ENCODE assay signal across 25 cellular contexts in the genomic region with DNA sequence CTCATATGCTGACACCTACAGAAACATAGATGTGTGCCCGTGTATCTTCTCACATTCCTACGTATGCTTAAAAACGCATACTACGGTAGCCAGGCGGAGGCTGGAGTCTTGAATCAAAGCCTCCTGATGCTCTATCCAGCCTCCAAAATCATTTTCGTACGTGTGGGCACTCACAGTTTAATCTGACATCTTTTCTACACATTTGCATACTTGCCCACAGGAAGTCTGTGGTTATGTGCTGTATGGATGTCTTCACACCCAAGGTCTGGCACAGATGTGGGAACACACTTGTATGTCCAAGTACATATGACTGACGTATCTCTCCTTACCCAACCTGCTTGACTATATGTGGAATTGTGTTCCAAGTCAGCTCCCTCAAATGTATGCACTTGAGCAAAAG.
DNase-seq lines count a peak whose midpoint lies in the region; ATAC-seq lines count a peak whose summit lies in the region.
"Had no signal": no experiment of that assay in that cellular context is flagged by ENCODE, and none has a peak within 500 bp of the region (broad histone marks: within the 10 kb centered on the region; RNA-seq: fewer than 3 reads in every experiment).

No MANE protein-coding gene starts in this region.

- H3K36me3 Mint-ChIP-seq in activated T-cell treated with anti-CD3 and anti-CD28 coated beads, Interleukin-2, amount 50 U/mL, for 72 hours (ENCODE audit: insufficient read depth in 2 of 2): no peaks in the 10 kb centered on the region
- H3K36me3 Mint-ChIP-seq: activated naive CD4-positive, alpha-beta T cell treated with anti-CD3 and anti-CD28 coated beads, Interleukin-2, amount 50 U/mL, for 24 hours had no signal

- no peak overlapping the region for H3K27ac Mint-ChIP-seq in activated T-cell treated with anti-CD3 and anti-CD28 coated beads, Interleukin-2, amount 50 U/mL, for 72 hours
- H3K27ac Mint-ChIP-seq: activated B cell treated with CpG ODN at 0.5 μM for 24 hours; activated CD4-positive, alpha-beta memory T cell treated with anti-CD3 and anti-CD28 coated beads, Interleukin-2, amount 10 ng/mL, durations not matched to agents 7 days and 5 days; activated naive CD4-positive, alpha-beta T cell treated with anti-CD3 and anti-CD28 coated beads, Interleukin-2, amount 50 U/mL, for 24 hours; effector memory CD8-positive, alpha-beta T cell had no signal

- H3K4me1 Mint-ChIP-seq in activated T-cell treated with anti-CD3 and anti-CD28 coated beads, Interleukin-2, amount 50 U/mL, for 72 hours (ENCODE audit: low read depth): no peaks in the 10 kb centered on the region
- H3K4me1 Mint-ChIP-seq: activated B cell treated with CpG ODN at 0.5 μM for 24 hours; activated CD4-positive, alpha-beta memory T cell treated with anti-CD3 and anti-CD28 coated beads, Interleukin-2, amount 10 ng/mL, durations not matched to agents 7 days and 5 days; activated naive CD4-positive, alpha-beta T cell treated with anti-CD3 and anti-CD28 coated beads, Interleukin-2, amount 50 U/mL, for 24 hours had no signal

- H3K9me3 ChIP-seq in BLaER1 treated with 17β-estradiol and CSF1 and Interleukin-3, amounts not matched to agents 10 nM and 100 nM (replicated peaks in 1 of 11): no peaks in the 10 kb centered on the region
- H3K9me3 ChIP-seq: left ventricle myocardium inferior, stomach, upper lobe of left lung had no signal

- H3K36me3 ChIP-seq in BLaER1 treated with 17β-estradiol and CSF1 and Interleukin-3, amounts not matched to agents 10 nM and 100 nM: no peaks in the 10 kb centered on the region
- H3K36me3 ChIP-seq: left ventricle myocardium inferior, stomach, upper lobe of left lung had no signal

- no peak overlapping the region for H3K4me3 Mint-ChIP-seq in activated T-cell treated with anti-CD3 and anti-CD28 coated beads, Interleukin-2, amount 50 U/mL, for 72 hours
- H3K4me3 Mint-ChIP-seq: activated B cell treated with CpG ODN at 0.5 μM for 24 hours; activated CD4-positive, alpha-beta memory T cell treated with anti-CD3 and anti-CD28 coated beads, Interleukin-2, amount 10 ng/mL, durations not matched to agents 7 days and 5 days; activated naive CD4-positive, alpha-beta T cell treated with anti-CD3 and anti-CD28 coated beads, Interleukin-2, amount 50 U/mL, for 24 hours; effector memory CD8-positive, alpha-beta T cell had no signal

- H3K9me3 Mint-ChIP-seq in activated T-cell treated with anti-CD3 and anti-CD28 coated beads, Interleukin-2, amount 50 U/mL, for 72 hours: no peaks in the 10 kb centered on the region
- H3K9me3 Mint-ChIP-seq: activated B cell treated with CpG ODN at 0.5 μM for 24 hours; activated CD4-positive, alpha-beta memory T cell treated with anti-CD3 and anti-CD28 coated beads, Interleukin-2, amount 10 ng/mL, durations not matched to agents 7 days and 5 days; activated naive CD4-positive, alpha-beta T cell treated with anti-CD3 and anti-CD28 coated beads, Interleukin-2, amount 50 U/mL, for 24 hours; effector memory CD8-positive, alpha-beta T cell had no signal

- H3K4me2 ChIP-seq in BLaER1 treated with 17β-estradiol and CSF1 and Interleukin-3, amounts not matched to agents 10 nM and 100 nM: peak overlapping the region; percentile 59 to 74 (median 67)

- H3K27ac ChIP-seq in BLaER1 treated with 17β-estradiol and CSF1 and Interleukin-3, amounts not matched to agents 10 nM and 100 nM: peak overlapping the region in 2 of 11 experiments; percentile 23 to 27; a peak in 1 of 22 replicates
- H3K27ac ChIP-seq in angular gyrus (ENCODE audit: low read depth, low read length): peak overlapping the region; percentile 22
- H3K27ac ChIP-seq: left ventricle myocardium inferior, stomach, upper lobe of left lung had no signal

- H3K9ac ChIP-seq in BLaER1 treated with 17β-estradiol and CSF1 and Interleukin-3, amounts not matched to agents 10 nM and 100 nM: no peak overlapping the region

- no peaks in the 10 kb centered on the region for H3K27me3 Mint-ChIP-seq in activated T-cell treated with anti-CD3 and anti-CD28 coated beads, Interleukin-2, amount 50 U/mL, for 72 hours (ENCODE audit: low read depth)

- no peaks in the 10 kb centered on the region for H4K20me1 ChIP-seq in BLaER1 treated with 17β-estradiol and CSF1 and Interleukin-3, amounts not matched to agents 10 nM and 100 nM

- peaks cover 33 to 44% (median 38%) of the 10 kb centered on the region in 10 experiments for H3K4me1 ChIP-seq in BLaER1 treated with 17β-estradiol and CSF1 and Interleukin-3, amounts not matched to agents 10 nM and 100 nM

- DNase-seq in activated CD8-positive, alpha-beta memory T cell treated with anti-CD3 and anti-CD28 coated beads, Interleukin-2, amount 50 U/mL, for 48 hours: no peak
- DNase-seq in DMS53 (lab: John Stamatoyannopoulos, UW) (no peak), cerebellar cortex (ENCODE audit: low spot score) (no peak)
- DNase-seq in activated T-cell treated with anti-CD3 and anti-CD28 coated beads, Interleukin-2, amount 50 U/mL, for 72 hours: no peak
- DNase-seq: 8988T; activated B cell treated with CpG ODN at 0.5 μM for 24 hours; activated CD4-positive, alpha-beta memory T cell treated with anti-CD3 and anti-CD28 coated beads, Interleukin-2, amount 10 ng/mL, durations not matched to agents 7 days and 5 days; activated T-cell treated with anti-CD3 and anti-CD28 coated beads, Interleukin-2, amount 50 U/mL, for 1 hour; Calu3; effector memory CD8-positive, alpha-beta T cell; GF-D8; left ventricle myocardium inferior; NCI-H1105; NCI-H524; PC-3; small intestine; stimulated activated CD4-positive, alpha-beta T cell treated with anti-CD3 and anti-CD28 coated beads, Interleukin-2, amount 100 ng/mL, for 48 hours; stomach; upper lobe of left lung had no signal

- ATAC-seq in GM18873 (IDR thresholded peaks at IDR 0.05; ENCODE audit: low FRiP score, unreplicated experiment) (peak; percentile 53), HG03196 (IDR thresholded peaks at IDR 0.05; ENCODE audit: unreplicated experiment) (peak; percentile 75)
- ATAC-seq in activated T-cell treated with anti-CD3 and anti-CD28 coated beads, Interleukin-2, amount 50 U/mL, for 72 hours (replicated peaks in 1 of 2): no peak
- ATAC-seq: effector memory CD8-positive, alpha-beta T cell; HCT116; PC-3 had no signal

- no peaks in the 10 kb centered on the region for H3K27me3 ChIP-seq in BLaER1 treated with 17β-estradiol and CSF1 and Interleukin-3, amounts not matched to agents 10 nM and 100 nM
- H3K27me3 ChIP-seq: upper lobe of left lung had no signal

- H3K4me3 ChIP-seq in BLaER1 treated with 17β-estradiol and CSF1 and Interleukin-3, amounts not matched to agents 10 nM and 100 nM: no peak overlapping the region
- H3K4me3 ChIP-seq: left ventricle myocardium inferior, stomach, upper lobe of left lung had no signal

Comparison
In these comparisons a context has a peak if more than half of its experiments do, and no peak if none do; other contexts are left out.
1. ATAC-seq: peak in GM18873 (single experiment) and HG03196 (single experiment); none in activated T-cell treated with anti-CD3 and anti-CD28 coated beads, Interleukin-2, amount 50 U/mL, for 72 hours (0 of 2).